8 cellular contexts compared by ENCODE assay signal in genomic region chr12:11170810-11171144, GRCh38. TPM values are rescaled to one million over a fixed set of nuclear protein-coding genes. Genes with fewer than 3 reads are reported as not detected.
DNase-seq lines count a peak whose midpoint lies in the region; ATAC-seq and TF ChIP-seq lines count a peak whose summit lies in the region.

No MANE protein-coding gene starts in this region.

- no peak for TF ChIP-seq CTCF in OCI-LY1 (IDR thresholded peaks at IDR 0.05; ENCODE audit: low read length)
- no peak for TF ChIP-seq CTCF in endodermal cell (conservative IDR thresholded peaks at IDR 0.05)

- H2BK120ac ChIP-seq in neuronal stem cell (ENCODE audit: low read depth, low read length) = no peak overlapping the region

- peaks cover 2% of the 10 kb centered on the region for H3K79me1 ChIP-seq in neuronal stem cell (ENCODE audit: low read depth, low read length)

- no peak overlapping the region for H2AFZ ChIP-seq in OCI-LY1 (ENCODE audit: low read length)
- peak overlapping the region; percentile 89 for H2AFZ ChIP-seq in neuronal stem cell (ENCODE audit: low read length)

- H3K36me3 Mint-ChIP-seq in CD4-positive, CD25-positive, alpha-beta regulatory T cell = peaks cover 31% of the 10 kb centered on the region
- H3K36me3 Mint-ChIP-seq in endodermal cell (ENCODE audit: low read depth) = peaks cover 41% of the 10 kb centered on the region

- H3K9me2 ChIP-seq in OCI-LY1 (ENCODE audit: low read depth, low read length) = no peaks in the 10 kb centered on the region

- no peak overlapping the region for H2AK5ac ChIP-seq in neuronal stem cell (ENCODE audit: low read depth, low read length)

- H3K9ac ChIP-seq in OCI-LY1 (ENCODE audit: low read length) = peak overlapping the region; percentile 73
- H3K9ac ChIP-seq in endodermal cell (ENCODE audit: extremely low read depth, low read length, poor library complexity, severe bottlenecking) = peak overlapping the region; percentile 98
- peak overlapping the region; percentile 99 for H3K9ac ChIP-seq in neuronal stem cell (ENCODE audit: low read depth, low read length, poor library complexity)

- peak overlapping the region; percentile 99 for H3K4me3 ChIP-seq in CD4-positive, CD25-positive, alpha-beta regulatory T cell (ENCODE audit: low read depth, low read length)
- peak overlapping the region; percentile 90 for H3K4me3 ChIP-seq in OCI-LY1 (ENCODE audit: low read depth, low read length, poor library complexity, severe bottlenecking)
- H3K4me3 ChIP-seq in endodermal cell (ENCODE audit: low read length) = peak overlapping the region; percentile 100
- H3K4me3 ChIP-seq in neuronal stem cell (ENCODE audit: low read length in 2 of 2) = peak overlapping the region; percentile 88 to 96

- H3K79me2 ChIP-seq in OCI-LY1 (ENCODE audit: insufficient read depth, low read length) = peaks cover 75% of the 10 kb centered on the region

- H3K14ac ChIP-seq in neuronal stem cell (ENCODE audit: low read length) = no peak overlapping the region

- H3K4me1 ChIP-seq in CD4-positive, CD25-positive, alpha-beta regulatory T cell (ENCODE audit: control insufficient read depth, insufficient read depth, low read length, poor library complexity, severe bottlenecking) = peaks cover 36% of the 10 kb centered on the region
- H3K4me1 ChIP-seq in OCI-LY1 (ENCODE audit: insufficient read depth, low read length, severe bottlenecking) (peaks cover 41% of the 10 kb centered on the region), endodermal cell (ENCODE audit: control insufficient read depth, insufficient read depth, low read length) (peaks cover 9% of the 10 kb centered on the region), neuronal stem cell (ENCODE audit: control insufficient read depth in 2 of 2, insufficient read depth in 1 of 2, low read depth in 1 of 2, low read length in 2 of 2) (peaks cover 5 to 10% of the 10 kb centered on the region in 2 donors)

- no peak overlapping the region for H4K91ac ChIP-seq in neuronal stem cell (ENCODE audit: low read depth, low read length, poor library complexity)

- H2BK12ac ChIP-seq in neuronal stem cell (ENCODE audit: low read length) = no peak overlapping the region

- H3F3A ChIP-seq in OCI-LY1 (ENCODE audit: insufficient read depth, low read length) = no peaks in the 10 kb centered on the region

- no peak overlapping the region for H2BK15ac ChIP-seq in neuronal stem cell (ENCODE audit: low read length)

- peak overlapping the region; percentile 93 to 99 (median 98) for H3K4me3 Mint-ChIP-seq in CD4-positive, CD25-positive, alpha-beta regulatory T cell
- peak overlapping the region; percentile 94 for H3K4me3 Mint-ChIP-seq in endodermal cell

- H3K9me3 Mint-ChIP-seq in CD4-positive, CD25-positive, alpha-beta regulatory T cell = no peaks in the 10 kb centered on the region
- no peaks in the 10 kb centered on the region for H3K9me3 Mint-ChIP-seq in endodermal cell

- no peaks in the 10 kb centered on the region for H3K27me3 Mint-ChIP-seq in CD4-positive, CD25-positive, alpha-beta regulatory T cell
- H3K27me3 Mint-ChIP-seq in endodermal cell (ENCODE audit: insufficient read depth) = no peaks in the 10 kb centered on the region

- WGBS in endodermal cell (ENCODE audit: insufficient coverage in 1 of 2, insufficient read length in 1 of 2), 2 experiments = 10 to 13% methylated on average over 2 to 4 of the region's 4 CpGs
- WGBS in neuronal stem cell (ENCODE audit: extremely low coverage in 2 of 2, insufficient read length in 2 of 2, insufficient replicate concordance in 1 of 2), 2 donors = no CpG with 5 or more reads among the region's 4 CpGs

- H3K18ac ChIP-seq in neuronal stem cell (ENCODE audit: low read length) = no peak overlapping the region

- H4K8ac ChIP-seq in neuronal stem cell (ENCODE audit: low read depth, low read length) = no peak overlapping the region

- peak overlapping the region; percentile 96 for H3K4me2 ChIP-seq in OCI-LY1 (ENCODE audit: low read length)
- H3K4me2 ChIP-seq in neuronal stem cell (ENCODE audit: insufficient read depth, low read length, poor library complexity, severe bottlenecking) = peak overlapping the region; percentile 55

- H2BK5ac ChIP-seq in neuronal stem cell (ENCODE audit: low read length) = peak overlapping the region; percentile 99

- H3K27me3 ChIP-seq in CD4-positive, CD25-positive, alpha-beta regulatory T cell (ENCODE audit: control insufficient read depth, insufficient read depth, low read length) = no peaks in the 10 kb centered on the region
- H3K27me3 ChIP-seq in OCI-LY1 (ENCODE audit: insufficient read depth, low read length) = peaks cover 3% of the 10 kb centered on the region; the same call in 1 of the 2 replicates
- no peaks in the 10 kb centered on the region for H3K27me3 ChIP-seq in endodermal cell (ENCODE audit: control insufficient read depth, insufficient read depth, low read length, poor library complexity, severe bottlenecking)
- no peaks in the 10 kb centered on the region for H3K27me3 ChIP-seq in neuronal stem cell (ENCODE audit: control insufficient read depth in 3 of 3, insufficient read depth in 3 of 3, low read depth in 1 of 3, low read length in 3 of 3)

- peak overlapping the region; percentile 81 for H3K27ac ChIP-seq in CD4-positive, CD25-positive, alpha-beta regulatory T cell (ENCODE audit: insufficient read depth, low read length, poor library complexity, severe bottlenecking)
- H3K27ac ChIP-seq in OCI-LY1 (ENCODE audit: low read depth, low read length, poor library complexity, severe bottlenecking) (peak overlapping the region; percentile 87), endodermal cell (ENCODE audit: low read depth, low read length) (peak overlapping the region; percentile 93), neuronal stem cell (replicated peaks; ENCODE audit: low read length) (no peak overlapping the region)

- peak overlapping the region; percentile 96 for H3K23ac ChIP-seq in neuronal stem cell (ENCODE audit: low read depth, low read length, poor library complexity)

- no peak for ATAC-seq in CD4-positive, CD25-positive, alpha-beta regulatory T cell (ENCODE audit: low read depth in 2 of 2)
- ATAC-seq in GM19455 (IDR thresholded peaks at IDR 0.05; ENCODE audit: unreplicated experiment) = no peak

- H4K20me1 ChIP-seq in OCI-LY1 (ENCODE audit: insufficient read depth, low read length) = no peaks in the 10 kb centered on the region

- no peaks in the 10 kb centered on the region for H3K9me3 ChIP-seq in CD4-positive, CD25-positive, alpha-beta regulatory T cell (ENCODE audit: control insufficient read depth in 2 of 2, low read length in 2 of 2)
- H3K9me3 ChIP-seq in OCI-LY1 (ENCODE audit: low read length) (no peaks in the 10 kb centered on the region), endodermal cell (ENCODE audit: control insufficient read depth, low read length) (no peaks in the 10 kb centered on the region), neuronal stem cell (replicated peaks in 1 of 2; ENCODE audit: control insufficient read depth in 2 of 2, insufficient read depth in 1 of 2, low read depth in 1 of 2, low read length in 2 of 2) (peaks cover 0 to 3% of the 10 kb centered on the region in 2 donors)

- no peak for DNase-seq in CD4-positive, CD25-positive, alpha-beta regulatory T cell
- DNase-seq in endodermal cell = no peak
- DNase-seq in neuronal stem cell (ENCODE audit: low spot score) = no peak
- no peak for DNase-seq in anterior cingulate cortex (lab: John Stamatoyannopoulos, UW)
- DNase-seq in stimulated activated CD8-positive, alpha-beta memory T cell treated with anti-CD3 and anti-CD28 coated beads, Interleukin-4, amount 100 ng/mL, for 48 hours = no peak
- no peak for DNase-seq in NCI-H446 treated with DMSO at 0.1 percent for 48 hours (lab: John Stamatoyannopoulos, UW)

- H3K4ac ChIP-seq in neuronal stem cell (ENCODE audit: low read length) = no peak overlapping the region

- peaks cover 13% of the 10 kb centered on the region for H3K36me3 ChIP-seq in CD4-positive, CD25-positive, alpha-beta regulatory T cell (ENCODE audit: control insufficient read depth, insufficient read depth, low read length)
- H3K36me3 ChIP-seq in OCI-LY1 (ENCODE audit: insufficient read depth, low read length) (peaks cover 60% of the 10 kb centered on the region), endodermal cell (ENCODE audit: control insufficient read depth, insufficient read depth, low read length) (peaks cover 30% of the 10 kb centered on the region), neuronal stem cell (replicated peaks in 1 of 2; ENCODE audit: control insufficient read depth in 2 of 2, insufficient read depth in 2 of 2, low read length in 2 of 2) (peaks cover 5 to 58% of the 10 kb centered on the region in 2 donors)

- peak overlapping the region; percentile 57 to 100 (median 98) for H3K27ac Mint-ChIP-seq in CD4-positive, CD25-positive, alpha-beta regulatory T cell
- H3K27ac Mint-ChIP-seq in endodermal cell = peak overlapping the region; percentile 88

- H3K4me1 Mint-ChIP-seq in CD4-positive, CD25-positive, alpha-beta regulatory T cell = peaks cover 42 to 82% (median 61%) of the 10 kb centered on the region in 4 donors
- peaks cover 44% of the 10 kb centered on the region for H3K4me1 Mint-ChIP-seq in endodermal cell

RNA-seq across cellular contexts. Expression of gene SMIM10L1, which starts 0.2 kb away (rescaled TPM):
- 9.3 TPM for total RNA-seq in CD4-positive, CD25-positive, alpha-beta regulatory T cell
- polyA plus RNA-seq in CD4-positive, CD25-positive, alpha-beta regulatory T cell = 10 to 100 TPM in 2 of 4 donors, 1 to 10 TPM in 2; 6.3 to 15.1 (median 10.0) TPM
- 10 to 100 TPM; 12.9 to 31.5 TPM for total RNA-seq in endodermal cell
- 11.4 TPM for polyA plus RNA-seq in endodermal cell (2013, experiment 1 of 2)
- 12.0 TPM for polyA plus RNA-seq in endodermal cell (2013, experiment 2 of 2)
- polyA plus RNA-seq in neuronal stem cell (2013, experiment 1 of 2) = 14.3 TPM
- 14.6 TPM for polyA plus RNA-seq in neuronal stem cell (2013, experiment 2 of 2)

RNA-seq across cellular contexts. Expression of gene TAS2R42, which starts 16.0 kb away (rescaled TPM):
- total RNA-seq in CD4-positive, CD25-positive, alpha-beta regulatory T cell = not detected
- polyA plus RNA-seq in CD4-positive, CD25-positive, alpha-beta regulatory T cell = not detected
- not detected for total RNA-seq in endodermal cell
- not detected for polyA plus RNA-seq in endodermal cell (2013, experiment 1 of 2)
- not detected for polyA plus RNA-seq in endodermal cell (2013, experiment 2 of 2)
- polyA plus RNA-seq in neuronal stem cell (2013, experiment 1 of 2) = not detected
- polyA plus RNA-seq in neuronal stem cell (2013, experiment 2 of 2) = not detected

RNA-seq across cellular contexts. Expression of gene TAS2R30, which starts 36.3 kb away (rescaled TPM):
- total RNA-seq in CD4-positive, CD25-positive, alpha-beta regulatory T cell = 7.2 TPM
- polyA plus RNA-seq in CD4-positive, CD25-positive, alpha-beta regulatory T cell = not detected
- 1 to 10 TPM; 1.8 to 9.7 TPM for total RNA-seq in endodermal cell
- 0.28 TPM for polyA plus RNA-seq in endodermal cell (2013, experiment 1 of 2)
- 0.33 TPM for polyA plus RNA-seq in endodermal cell (2013, experiment 2 of 2)
- 0.03 TPM for polyA plus RNA-seq in neuronal stem cell (2013, experiment 1 of 2)
- polyA plus RNA-seq in neuronal stem cell (2013, experiment 2 of 2) = 0.07 TPM
